In the genomic region with DNA sequence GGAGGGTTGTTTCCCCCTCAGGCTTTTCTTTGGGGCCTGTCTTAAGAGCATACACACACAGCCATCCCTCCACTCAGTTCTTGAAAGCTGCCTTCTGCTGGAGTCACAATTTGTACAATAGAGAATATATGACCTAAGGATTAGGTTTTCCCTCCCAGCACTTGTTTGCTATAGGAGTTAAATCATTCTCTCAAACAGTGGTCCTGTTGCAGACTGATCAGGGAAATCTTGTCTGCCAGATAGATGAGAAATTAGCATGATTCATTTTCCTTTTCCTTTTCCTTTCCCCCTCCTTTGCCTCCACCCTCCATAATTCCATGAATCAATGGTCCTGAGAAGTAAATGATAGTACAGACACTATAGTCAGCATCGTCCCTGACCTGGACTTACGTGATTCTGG, we compare ENCODE assay signal across 19 cellular contexts. TPM values are rescaled to one million over a fixed set of nuclear protein-coding genes. Genes with fewer than 3 reads are reported as not detected.
A peak's percentile ranks its signal among the peaks of the same experiment; 100 is the strongest.
DNase-seq lines count a peak whose midpoint lies in the region; ATAC-seq, FAIRE-seq and TF ChIP-seq lines count a peak whose summit lies in the region.
"Had no signal": no experiment of that assay in that cellular context is flagged by ENCODE, and none has a peak within 500 bp of the region (broad histone marks: within the 10 kb centered on the region; RNA-seq: fewer than 3 reads in every experiment).

No MANE protein-coding gene starts in this region.

- no peak overlapping the region for H3K18ac ChIP-seq in mesenchymal stem cell (ENCODE audit: low read depth in 1 of 2, low read length in 2 of 2)

- no peak overlapping the region for H3K14ac ChIP-seq in mesenchymal stem cell (ENCODE audit: low read length in 2 of 2)

- no peaks in the 10 kb centered on the region for H3K79me1 ChIP-seq in mesenchymal stem cell (replicated peaks; ENCODE audit: low read length, poor library complexity, severe bottlenecking)

- peak; percentile 76 for DNase-seq in HT1080 (ENCODE audit: low read depth)
- peak; percentile 59 for DNase-seq in bronchial epithelial cell (ENCODE audit: low read depth)
- DNase-seq in mesenchymal stem cell: no peak
- no peak for DNase-seq in inferior parietal cortex (ENCODE audit: extremely low spot score)
- no peak for DNase-seq in stimulated activated CD4-positive, alpha-beta T cell treated with anti-CD3 and anti-CD28 coated beads, Interleukin-4, amount 100 ng/mL, for 1 hour
- DNase-seq: activated B cell treated with CpG ODN at 0.5 μM for 24 hours; activated CD8-positive, alpha-beta memory T cell treated with anti-CD3 and anti-CD28 coated beads, Interleukin-2, amount 50 U/mL, for 48 hours; activated naive CD8-positive, alpha-beta T cell treated with anti-CD3 and anti-CD28 coated beads, Interleukin-2, amount 10 ng/mL, durations not matched to agents 7 days and 5 days; DMS79; erythroblast; heart right ventricle; MV-4-11; NCI-H82; stimulated activated naive B cell treated with anti-CD40 and anti-IgM and Interleukin-4, amounts not matched to agents 10 μg/mL and 1 μg/mL and 100 μg/mL, for 72 hours had no signal

- peak overlapping the region; percentile 62 for H3K4me2 ChIP-seq in mesenchymal stem cell (ENCODE audit: low read length, poor library complexity, severe bottlenecking)
- H3K4me2 ChIP-seq: BLaER1 treated with 17β-estradiol and CSF1 and Interleukin-3, amounts not matched to agents 10 nM and 100 nM had no signal

- H2BK15ac ChIP-seq in mesenchymal stem cell (ENCODE audit: low read depth, poor library complexity, severe bottlenecking): no peak overlapping the region

- H3K9ac ChIP-seq in mesenchymal stem cell (ENCODE audit: low read length): peak overlapping the region; percentile 85
- no peak overlapping the region for H3K9ac ChIP-seq in skeletal muscle tissue (ENCODE audit: low read depth in 1 of 3, low read length in 3 of 3)
- H3K9ac ChIP-seq: BLaER1 treated with 17β-estradiol and CSF1 and Interleukin-3, amounts not matched to agents 10 nM and 100 nM had no signal

- no peaks in the 10 kb centered on the region for H3K27me3 ChIP-seq in bronchial epithelial cell (ENCODE audit: control insufficient read depth, insufficient read depth, low read length)
- no peaks in the 10 kb centered on the region for H3K27me3 ChIP-seq in mesenchymal stem cell (ENCODE audit: control insufficient read depth in 1 of 2, insufficient read depth in 1 of 2, low read length in 2 of 2)
- no peaks in the 10 kb centered on the region for H3K27me3 ChIP-seq in skeletal muscle tissue (ENCODE audit: control insufficient read depth in 3 of 3, insufficient read depth in 3 of 3, low read length in 3 of 3)

- H2BK5ac ChIP-seq in mesenchymal stem cell (ENCODE audit: low read depth, low read length, poor library complexity, severe bottlenecking): no peak overlapping the region

- no peak overlapping the region for H3K23ac ChIP-seq in mesenchymal stem cell (ENCODE audit: low read length in 2 of 2)

- H2BK120ac ChIP-seq in mesenchymal stem cell (ENCODE audit: low read depth, low read length): peak overlapping the region; percentile 59

- H3K36me3 ChIP-seq in bronchial epithelial cell (ENCODE audit: control insufficient read depth, insufficient read depth, low read length): peaks cover 12% of the 10 kb centered on the region
- peaks cover 14 to 19% of the 10 kb centered on the region in 2 experiments for H3K36me3 ChIP-seq in mesenchymal stem cell (ENCODE audit: control insufficient read depth in 1 of 2, insufficient read depth in 2 of 2, low read depth in 1 of 2, low read length in 2 of 2)
- H3K36me3 ChIP-seq in skeletal muscle tissue (ENCODE audit: control insufficient read depth in 3 of 3, insufficient read depth in 3 of 3, low read length in 3 of 3): peaks cover 0 to 8% (median 6%) of the 10 kb centered on the region in 3 donors
- H3K36me3 ChIP-seq: BLaER1 treated with 17β-estradiol and CSF1 and Interleukin-3, amounts not matched to agents 10 nM and 100 nM had no signal

- H3K4ac ChIP-seq in mesenchymal stem cell (ENCODE audit: low read depth in 1 of 2, low read length in 2 of 2): no peak overlapping the region

- H4K8ac ChIP-seq in mesenchymal stem cell (ENCODE audit: low read length): no peak overlapping the region

- no peak overlapping the region for H2BK12ac ChIP-seq in mesenchymal stem cell (ENCODE audit: low read length in 2 of 2)

- H3K4me1 ChIP-seq in mesenchymal stem cell (ENCODE audit: control insufficient read depth, insufficient read depth, low read depth, low read length) (peaks cover 14% of the 10 kb centered on the region), skeletal muscle tissue (ENCODE audit: control insufficient read depth in 3 of 3, insufficient read depth in 3 of 3, low read length in 3 of 3) (peaks cover 4 to 33% (median 12%) of the 10 kb centered on the region in 3 donors)

- H2AK5ac ChIP-seq in mesenchymal stem cell (ENCODE audit: low read length, severe bottlenecking): no peak overlapping the region

- H3K27ac ChIP-seq in mesenchymal stem cell (ENCODE audit: low read length, poor library complexity, severe bottlenecking) (peak overlapping the region; percentile 50), skeletal muscle tissue (ENCODE audit: low read depth, low read length) (peak overlapping the region; percentile 5)
- H3K27ac ChIP-seq: BLaER1 treated with 17β-estradiol and CSF1 and Interleukin-3, amounts not matched to agents 10 nM and 100 nM; heart right ventricle had no signal

- H4K91ac ChIP-seq in mesenchymal stem cell (ENCODE audit: low read length): no peak overlapping the region

- TF ChIP-seq CTCF in bronchial epithelial cell (IDR thresholded peaks at IDR 0.05; ENCODE audit: insufficient read depth, low read length, severe bottlenecking): no peak

- H3K4me3 ChIP-seq in bronchial epithelial cell (ENCODE audit: low read depth, low read length) (no peak overlapping the region), mesenchymal stem cell (ENCODE audit: insufficient read depth in 1 of 2, low read depth in 1 of 2, low read length in 2 of 2) (peak overlapping the region in 1 of 2 experiments; percentile 38), skeletal muscle tissue (ENCODE audit: low read length in 3 of 3) (no peak overlapping the region)
- H3K4me3 ChIP-seq: BLaER1 treated with 17β-estradiol and CSF1 and Interleukin-3, amounts not matched to agents 10 nM and 100 nM; heart right ventricle had no signal

- no peak for FAIRE-seq in bronchial epithelial cell (lab: Jason Lieb, UNC)
- FAIRE-seq: H1 had no signal

- WGBS in mesenchymal stem cell: 20% methylated on average over 1 of the region's 2 CpGs

- H3K9me3 ChIP-seq in mesenchymal stem cell (ENCODE audit: control insufficient read depth, low read length): no peaks in the 10 kb centered on the region
- H3K9me3 ChIP-seq in skeletal muscle tissue (ENCODE audit: control insufficient read depth in 3 of 3, low read length in 3 of 3): no peaks in the 10 kb centered on the region
- H3K9me3 ChIP-seq: BLaER1 treated with 17β-estradiol and CSF1 and Interleukin-3, amounts not matched to agents 10 nM and 100 nM; heart right ventricle had no signal

- H2AFZ ChIP-seq in mesenchymal stem cell (ENCODE audit: low read depth, low read length): no peak overlapping the region

- ATAC-seq in GM18873 (IDR thresholded peaks at IDR 0.05; ENCODE audit: low FRiP score, unreplicated experiment): no peak
- no peak for ATAC-seq in GM19463 (IDR thresholded peaks at IDR 0.05; ENCODE audit: unreplicated experiment)
- ATAC-seq: heart right ventricle; stimulated activated naive B cell treated with anti-CD40 and anti-IgM and Interleukin-4, amounts not matched to agents 10 μg/mL and 1 μg/mL and 100 μg/mL, for 72 hours had no signal

RNA-seq across cellular contexts. Expression of gene PRSS23, which starts 3.3 kb away (rescaled TPM):
- total RNA-seq in HT1080 (2014; rRNA removed; shearing (Covaris generic)): 537 and 633 TPM in 2 replicates
- 229 and 233 TPM in 2 replicates for polyA plus RNA-seq in HT1080 (2015; cell fraction: cytosol; rRNA removed)
- polyA plus RNA-seq in HT1080 (2015; cell fraction: nucleus; rRNA removed): 137 and 143 TPM in 2 replicates
- total RNA-seq in bronchial epithelial cell (75.0 and 101 TPM in 2 replicates), skeletal muscle tissue (18.3 TPM)
- polyA plus RNA-seq in mesenchymal stem cell (2013, experiment 1 of 2): 324 TPM
- polyA plus RNA-seq in mesenchymal stem cell (2013, experiment 2 of 2): 337 TPM
- total RNA-seq: activated B cell treated with CpG ODN at 0.5 μM for 24 hours had no signal

Comparison
In these comparisons a context has a peak if more than half of its experiments do, and no peak if none do; other contexts are left out.
1. DNase-seq: peak in HT1080 (single experiment) and bronchial epithelial cell (single experiment); none in mesenchymal stem cell (single experiment), inferior parietal cortex (single experiment) and stimulated activated CD4-positive, alpha-beta T cell treated with anti-CD3 and anti-CD28 coated beads, Interleukin-4, amount 100 ng/mL, for 1 hour (single experiment).